1 cellular context compared by ENCODE assay signal in the genomic region with DNA sequence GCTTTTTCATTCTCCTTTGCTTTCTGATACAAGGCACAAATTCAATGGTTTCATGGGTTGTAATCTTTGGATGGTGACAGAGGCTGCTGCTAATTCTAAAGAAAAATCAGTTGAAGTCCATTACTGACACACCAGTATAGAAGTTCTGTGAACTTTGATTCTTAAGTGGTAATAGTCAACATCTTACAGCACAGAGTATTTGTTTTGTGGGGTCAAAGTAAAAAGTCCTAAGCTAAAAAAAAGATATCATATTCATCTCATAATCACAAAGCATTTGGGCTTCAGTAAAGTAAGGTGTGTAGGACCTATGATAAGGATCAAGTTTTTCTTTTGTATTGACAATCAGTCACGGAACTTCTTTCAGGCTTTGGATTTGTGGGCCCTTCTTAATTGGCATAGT.
TF ChIP-seq lines count a peak whose summit lies in the region.

No MANE protein-coding gene starts in this region.

TF ChIP-seq in H1, 55 proteins besides CTCF, POLR2A, EP300 and RAD21:
- TF ChIP-seq POLR2AphosphoS5 (IDR thresholded peaks at IDR 0.05; ENCODE audit: low read depth, low read length), result no peak
- no peak for TF ChIP-seq BACH1 (IDR thresholded peaks at IDR 0.05; ENCODE audit: low read length)
- no peak for TF ChIP-seq HDAC6 (IDR thresholded peaks at IDR 0.05; ENCODE audit: low read depth, low read length)
- no peak for TF ChIP-seq CHD2 (IDR thresholded peaks at IDR 0.05; ENCODE audit: low read length)
- TF ChIP-seq CBX5 (IDR thresholded peaks at IDR 0.05; ENCODE audit: low read depth, low read length), result no peak
